ENCODE assay signal across 1 cellular context in the genomic region with DNA sequence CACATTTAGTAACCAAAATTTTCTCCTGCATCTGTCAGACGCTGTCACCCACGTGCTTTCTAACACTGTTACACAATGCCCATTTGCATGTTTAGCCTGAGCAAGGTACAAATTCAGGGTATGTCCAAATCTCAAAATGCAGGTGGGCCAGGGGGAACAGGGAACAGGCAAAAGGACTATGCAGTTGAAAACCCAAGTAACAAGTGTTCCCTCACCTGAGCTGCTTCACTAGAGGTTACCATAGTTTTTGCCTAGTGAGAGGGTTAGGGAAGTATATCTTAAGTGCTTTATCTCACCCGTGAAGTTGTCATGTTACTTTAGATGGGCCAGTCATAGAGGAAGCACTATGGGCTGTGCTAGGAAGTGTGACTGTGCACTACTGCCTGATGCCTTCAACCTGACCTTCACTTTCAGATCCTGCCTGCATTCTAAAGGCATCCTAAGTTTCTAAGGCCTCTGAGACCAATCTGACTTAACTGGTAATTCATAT.
TF ChIP-seq lines count a peak whose summit lies in the region.

No MANE protein-coding gene starts in this region.

TF ChIP-seq in GM12878, 131 proteins besides CTCF, POLR2A, EP300 and RAD21:
- TF ChIP-seq SMAD5 (IDR thresholded peaks at IDR 0.05; ENCODE audit: low read depth), result no peak
